In genomic region chr4:102743352-102743751, GRCh38 we compare ENCODE assay signal across 8 cellular contexts. TPM values are rescaled to one million over a fixed set of nuclear protein-coding genes. Genes with fewer than 3 reads are reported as not detected.
DNase-seq lines count a peak whose midpoint lies in the region; ATAC-seq and TF ChIP-seq lines count a peak whose summit lies in the region.
"Not testable (repeated sequence)": the region's sequence is repeated elsewhere in the genome, so short reads cannot be mapped to it uniquely, and the experiment has no call there.

No MANE protein-coding gene starts in this region.

- H3K4me1 ChIP-seq in naive thymus-derived CD4-positive, alpha-beta T cell (ENCODE audit: control insufficient read depth in 2 of 2, insufficient read depth in 2 of 2, low read length in 2 of 2): not testable (repeated sequence)

- H3K36me3 ChIP-seq in naive thymus-derived CD4-positive, alpha-beta T cell (ENCODE audit: control insufficient read depth in 2 of 3, insufficient read depth in 3 of 3, low read length in 3 of 3): not testable (repeated sequence)

- H3K9me3 Mint-ChIP-seq in activated CD8-positive, alpha-beta T cell treated with anti-CD3 and anti-CD28 coated beads for 36 hours: peaks cover 14% of the 10 kb centered on the region
- peaks cover 3 to 42% (median 22%) of the 10 kb centered on the region in 11 donors for H3K9me3 Mint-ChIP-seq in naive thymus-derived CD4-positive, alpha-beta T cell

- POLR2A ChIA-PET in GM10248 (lab: Yijun Ruan, JAX); activated CD8-positive, alpha-beta T cell treated with anti-CD3 and anti-CD28 coated beads for 36 hours (lab: Charles Lee); naive thymus-derived CD4-positive, alpha-beta T cell (lab: Charles Lee): not testable (repeated sequence)

- H3K4me3 ChIP-seq in naive thymus-derived CD4-positive, alpha-beta T cell (ENCODE audit: low read length): not testable (repeated sequence)

- ATAC-seq in GM18873 (IDR thresholded peaks at IDR 0.05; ENCODE audit: low FRiP score, unreplicated experiment) (peak; percentile 96), GM21390 (IDR thresholded peaks at IDR 0.05; ENCODE audit: unreplicated experiment) (peak; percentile 99), HG02870 (IDR thresholded peaks at IDR 0.05; ENCODE audit: unreplicated experiment) (peak; percentile 99), HG03354 (IDR thresholded peaks at IDR 0.05; ENCODE audit: poor library complexity, severe bottlenecking, unreplicated experiment) (peak; percentile 96)
- not testable (repeated sequence) for ATAC-seq in activated CD8-positive, alpha-beta T cell treated with anti-CD3 and anti-CD28 coated beads for 36 hours
- ATAC-seq in naive thymus-derived CD4-positive, alpha-beta T cell: peak; percentile 87

- H3K27ac Mint-ChIP-seq in activated CD8-positive, alpha-beta T cell treated with anti-CD3 and anti-CD28 coated beads for 36 hours; naive thymus-derived CD4-positive, alpha-beta T cell: not testable (repeated sequence)

- not testable (repeated sequence) for H3K27me3 Mint-ChIP-seq in activated CD8-positive, alpha-beta T cell treated with anti-CD3 and anti-CD28 coated beads for 36 hours; naive thymus-derived CD4-positive, alpha-beta T cell

- peak; percentile 20 for TF ChIP-seq CTCF in GM10248 (IDR thresholded peaks at IDR 0.05; ENCODE audit: control extremely low read depth, extremely low read depth, low read depth, missing control alignments)
- TF ChIP-seq CTCF in activated CD8-positive, alpha-beta T cell treated with anti-CD3 and anti-CD28 coated beads for 36 hours (IDR thresholded peaks at IDR 0.05): not testable (repeated sequence)

- CTCF ChIA-PET in GM10248 (lab: Yijun Ruan, JAX): interaction anchor here (1.0 to 2.2 kb wide), 2 partner anchors 10 to 15 kb away, joined by 3 to 9 read pairs; no protein-coding TSS in a partner anchor
- CTCF ChIA-PET in activated CD8-positive, alpha-beta T cell treated with anti-CD3 and anti-CD28 coated beads for 36 hours (lab: Charles Lee); naive thymus-derived CD4-positive, alpha-beta T cell (lab: Charles Lee): not testable (repeated sequence)

- peaks cover 20% of the 10 kb centered on the region for H3K4me1 Mint-ChIP-seq in activated CD8-positive, alpha-beta T cell treated with anti-CD3 and anti-CD28 coated beads for 36 hours (ENCODE audit: low read depth)
- peaks cover 8 to 28% (median 22%) of the 10 kb centered on the region in 7 donors for H3K4me1 Mint-ChIP-seq in naive thymus-derived CD4-positive, alpha-beta T cell

- not testable (repeated sequence) for H3K9me3 ChIP-seq in naive thymus-derived CD4-positive, alpha-beta T cell (ENCODE audit: control insufficient read depth in 2 of 3, low read length in 3 of 3)

- peaks cover 51% of the 10 kb centered on the region for H3K36me3 Mint-ChIP-seq in activated CD8-positive, alpha-beta T cell treated with anti-CD3 and anti-CD28 coated beads for 36 hours (ENCODE audit: low read depth)
- H3K36me3 Mint-ChIP-seq in naive thymus-derived CD4-positive, alpha-beta T cell: peaks cover 17 to 81% (median 64%) of the 10 kb centered on the region in 5 donors

- not testable (repeated sequence) for H3K27me3 ChIP-seq in naive thymus-derived CD4-positive, alpha-beta T cell (ENCODE audit: control insufficient read depth in 2 of 2, insufficient read depth in 2 of 2, low read length in 2 of 2)

- not testable (repeated sequence) for H3K4me3 Mint-ChIP-seq in activated CD8-positive, alpha-beta T cell treated with anti-CD3 and anti-CD28 coated beads for 36 hours; naive thymus-derived CD4-positive, alpha-beta T cell

- intact Hi-C loops in activated CD8-positive, alpha-beta T cell treated with anti-CD3 and anti-CD28 coated beads for 36 hours (cut with micrococcal nuclease): not testable (repeated sequence)
- intact Hi-C loops in naive thymus-derived CD4-positive, alpha-beta T cell (cut with micrococcal nuclease): loop anchor here in 1 of 2 donors (2.0 kb wide), 1 partner anchor 17 kb away; the partner anchor contains the start of gene MANBA

- not testable (repeated sequence) for DNase-seq in GM10248 (ENCODE audit: extremely low spot score); naive thymus-derived CD4-positive, alpha-beta T cell
- peak; percentile 79 for DNase-seq in NOMO-1 (lab: John Stamatoyannopoulos, UW; ENCODE audit: unreplicated experiment in 2 of 2)
- peak; percentile 7 for DNase-seq in activated CD8-positive, alpha-beta T cell treated with anti-CD3 and anti-CD28 coated beads for 36 hours

- H3K27ac ChIP-seq in naive thymus-derived CD4-positive, alpha-beta T cell (ENCODE audit: low read depth, low read length): not testable (repeated sequence)

RNA-seq across cellular contexts. Expression of gene MANBA, which starts 17.4 kb away (rescaled TPM):
- 10 to 100 TPM; 14.5 to 16.3 TPM for total RNA-seq in activated CD8-positive, alpha-beta T cell treated with anti-CD3 and anti-CD28 coated beads for 36 hours
- 10 to 100 TPM; 15.7 to 56.4 (median 29.7) TPM for total RNA-seq in naive thymus-derived CD4-positive, alpha-beta T cell
- 10 to 100 TPM; 16.4 to 26.0 TPM for polyA plus RNA-seq in naive thymus-derived CD4-positive, alpha-beta T cell
